8 cellular contexts compared by ENCODE assay signal in genomic region chr21:36134820-36135390, GRCh38. TPM values are rescaled to one million over a fixed set of nuclear protein-coding genes. Genes with fewer than 3 reads are reported as not detected.
A peak's percentile ranks its signal among the peaks of the same experiment; 100 is the strongest.
DNase-seq lines count a peak whose midpoint lies in the region; ATAC-seq, FAIRE-seq and TF ChIP-seq lines count a peak whose summit lies in the region.

Gene CBR3, plus strand, starts transcription at chr21:36135079. Its CDS starts 114 bp downstream, at chr21:36135193.

- peak; percentile 21 to 52 for DNase-seq in NCI-H524 (lab: John Stamatoyannopoulos, UW)
- DNase-seq in NCI-H524 treated with DMSO at 0.1 percent for 48 hours (lab: John Stamatoyannopoulos, UW), result no peak
- DNase-seq in astrocyte (ENCODE audit: low read depth), result peak; percentile 40
- peak; percentile 32 for DNase-seq in hepatocyte (ENCODE audit: low spot score)
- DNase-seq in retina, result peak; percentile 83
- no peak for DNase-seq in SHP77 treated with DMSO at 0.1 percent for 48 hours (lab: John Stamatoyannopoulos, UW)

- H3K9ac ChIP-seq in astrocyte (ENCODE audit: low read length), result peak within 1 kb of the TSS; percentile 83

- no peak within 1 kb of the TSS for H3K27ac Mint-ChIP-seq in astrocyte (ENCODE audit: unreplicated experiment)

- peak; percentile 73 for ATAC-seq in SK-N-SH treated with all-trans-retinoic acid at 6 μM for 48 hours
- ATAC-seq in HG03175 (IDR thresholded peaks at IDR 0.05; ENCODE audit: unreplicated experiment), result no peak

- H2AFZ ChIP-seq in astrocyte (ENCODE audit: low read depth, low read length) (peak within 1 kb of the TSS; percentile 91), hepatocyte (peak within 1 kb of the TSS; percentile 56)

- H4K20me1 ChIP-seq in astrocyte (ENCODE audit: insufficient read depth, low read length), result no peaks in the 10 kb centered on the region
- no peaks in the 10 kb centered on the region for H4K20me1 ChIP-seq in hepatocyte (ENCODE audit: insufficient read depth, poor library complexity, severe bottlenecking)

- H3K4me3 ChIP-seq in astrocyte (ENCODE audit: insufficient read depth, low read depth, low read length) (peak within 1 kb of the TSS; percentile 94), hepatocyte (peak within 1 kb of the TSS; percentile 43)

- H3K79me2 ChIP-seq in astrocyte (ENCODE audit: insufficient read depth, low read length) (peaks cover 5% of the 10 kb centered on the region), hepatocyte (no peaks in the 10 kb centered on the region)

- peak within 1 kb of the TSS; percentile 78 for H3K27ac ChIP-seq in astrocyte (ENCODE audit: low read depth, low read length)
- peak within 1 kb of the TSS; percentile 7 for H3K27ac ChIP-seq in hepatocyte

- FAIRE-seq in astrocyte (lab: Jason Lieb, UNC), result no peak

- H3K9me2 ChIP-seq in hepatocyte (replicated peaks; ENCODE audit: insufficient read depth), result no peaks in the 10 kb centered on the region

- H3K4me2 ChIP-seq in astrocyte (ENCODE audit: low read length) (peak within 1 kb of the TSS; percentile 97), hepatocyte (peak within 1 kb of the TSS; percentile 100)

- H3K9me3 Mint-ChIP-seq in astrocyte (ENCODE audit: unreplicated experiment), result no peaks in the 10 kb centered on the region

- H3K36me3 ChIP-seq in astrocyte (ENCODE audit: insufficient read depth, low read length) (peaks cover 2% of the 10 kb centered on the region), hepatocyte (replicated peaks; ENCODE audit: insufficient read depth, low read depth) (no peaks in the 10 kb centered on the region)

- H3K4me1 ChIP-seq in astrocyte (ENCODE audit: insufficient read depth, low read length) (peaks cover 18% of the 10 kb centered on the region), hepatocyte (ENCODE audit: insufficient read depth) (peaks cover 13% of the 10 kb centered on the region)

- peaks cover 18% of the 10 kb centered on the region for H3K27me3 Mint-ChIP-seq in astrocyte (ENCODE audit: low read depth, unreplicated experiment)

- peaks cover 3% of the 10 kb centered on the region for H3K4me1 Mint-ChIP-seq in astrocyte (ENCODE audit: low read depth, unreplicated experiment)

- H3K9me3 ChIP-seq in astrocyte (ENCODE audit: insufficient read depth, low read depth, low read length), result no peaks in the 10 kb centered on the region
- no peaks in the 10 kb centered on the region for H3K9me3 ChIP-seq in hepatocyte (ENCODE audit: low read depth)

- peak within 1 kb of the TSS; percentile 85 for H3K4me3 Mint-ChIP-seq in astrocyte (ENCODE audit: unreplicated experiment)

- H3K27me3 ChIP-seq in astrocyte (ENCODE audit: insufficient read depth, low read length) (no peaks in the 10 kb centered on the region), hepatocyte (peaks cover 32% of the 10 kb centered on the region)

- H3K36me3 Mint-ChIP-seq in astrocyte (ENCODE audit: low read depth, unreplicated experiment), result peaks cover 1% of the 10 kb centered on the region

- WGBS in hepatocyte (ENCODE audit: low lambda C conversion rate, missing lambda C conversion rate), result 2% methylated on average over 41 of the region's 53 CpGs

- TF ChIP-seq CTCF in astrocyte (IDR thresholded peaks at IDR 0.05; ENCODE audit: insufficient read depth, low read depth, low read length) (no peak), hepatocyte (IDR thresholded peaks at IDR 0.05; ENCODE audit: poor library complexity) (no peak)

TF ChIP-seq in SK-N-SH treated with all-trans-retinoic acid at 6 μM for 48 hours, 23 proteins besides CTCF, POLR2A, EP300 and RAD21:
- TF ChIP-seq BACH2 (CRISPR knock-in tag; IDR thresholded peaks at IDR 0.05; ENCODE audit: borderline replicate concordance), result no peak
- TF ChIP-seq POU6F1 (CRISPR knock-in tag; IDR thresholded peaks at IDR 0.05; ENCODE audit: borderline replicate concordance, low read depth), result no peak
- TF ChIP-seq ISL1 (CRISPR knock-in tag; IDR thresholded peaks at IDR 0.05), result no peak
- no peak for TF ChIP-seq CSDC2 (CRISPR knock-in tag; IDR thresholded peaks at IDR 0.05)
- no peak for TF ChIP-seq CSRNP3 (CRISPR knock-in tag; IDR thresholded peaks at IDR 0.05)
- no peak for TF ChIP-seq CREB5 (CRISPR knock-in tag; IDR thresholded peaks at IDR 0.05; ENCODE audit: low read depth)
- no peak for TF ChIP-seq ZNF8 (CRISPR knock-in tag; IDR thresholded peaks at IDR 0.05)
- TF ChIP-seq ARNTL (CRISPR knock-in tag; IDR thresholded peaks at IDR 0.05; ENCODE audit: borderline replicate concordance, low read depth), result no peak
TF ChIP-seq in SK-N-SH treated with all-trans-retinoic acid at 6 μM for 48 hours: peak in this region for 0.

RNA-seq across cellular contexts. Expression of gene CBR3, which starts in this region (rescaled TPM):
- 2.3 and 2.8 TPM in 2 replicates for total RNA-seq in astrocyte
- 0.12 and 1.7 TPM in 2 replicates for total RNA-seq in hepatocyte
- 0.22 and 0.56 TPM in 2 replicates for polyA plus RNA-seq in hepatocyte

Comparison
In these comparisons a context has a peak if more than half of its experiments do, and no peak if none do; other contexts are left out.
1. DNase-seq: peak in NCI-H524 (2 of 2), astrocyte (single experiment), hepatocyte (single experiment) and retina (single experiment); none in NCI-H524 treated with DMSO at 0.1 percent for 48 hours (single experiment) and SHP77 treated with DMSO at 0.1 percent for 48 hours (single experiment).